In genomic region chr11:118349475-118349874, GRCh38 we compare ENCODE assay signal across 18 cellular contexts. TPM values are rescaled to one million over a fixed set of nuclear protein-coding genes. Genes with fewer than 3 reads are reported as not detected.
A peak's percentile ranks its signal among the peaks of the same experiment; 100 is the strongest.
DNase-seq lines count a peak whose midpoint lies in the region; ATAC-seq and TF ChIP-seq lines count a peak whose summit lies in the region.
"Had no signal": no experiment of that assay in that cellular context is flagged by ENCODE, and none has a peak within 500 bp of the region (broad histone marks: within the 10 kb centered on the region; RNA-seq: fewer than 3 reads in every experiment).

No MANE protein-coding gene starts in this region.

- TF ChIP-seq CTCF in OCI-LY7 (conservative IDR thresholded peaks at IDR 0.05; ENCODE audit: low read length) (no peak), right atrium auricular region (IDR thresholded peaks at IDR 0.05) (no peak), stomach (IDR thresholded peaks at IDR 0.05) (no peak)

- no peaks in the 10 kb centered on the region for H3K27me3 ChIP-seq in CD4-positive, alpha-beta memory T cell (ENCODE audit: insufficient read depth, low read length)
- H3K27me3 ChIP-seq in right atrium auricular region: no peaks in the 10 kb centered on the region
- peaks cover 0 to 22% (median 13%) of the 10 kb centered on the region in 3 donors for H3K27me3 ChIP-seq in stomach

- peaks cover 47% of the 10 kb centered on the region for H3K36me3 ChIP-seq in CD4-positive, alpha-beta memory T cell (ENCODE audit: insufficient read depth, low read length)
- no peaks in the 10 kb centered on the region for H3K36me3 ChIP-seq in OCI-LY7 (ENCODE audit: insufficient read depth, low read length)
- H3K36me3 ChIP-seq in right atrium auricular region: no peaks in the 10 kb centered on the region
- no peaks in the 10 kb centered on the region for H3K36me3 ChIP-seq in stomach
- H3K36me3 ChIP-seq: HAP-1 had no signal

- peaks cover 58% of the 10 kb centered on the region for H3K4me1 Mint-ChIP-seq in activated CD8-positive, alpha-beta memory T cell treated with anti-CD3 and anti-CD28 coated beads, Interleukin-2, amount 10 ng/mL, durations not matched to agents 7 days and 5 days
- H3K4me1 Mint-ChIP-seq in CD4-positive, alpha-beta memory T cell: peaks cover 44 to 64% (median 54%) of the 10 kb centered on the region in 4 donors
- H3K4me1 Mint-ChIP-seq in activated naive CD8-positive, alpha-beta T cell treated with anti-CD3 and anti-CD28 coated beads for 36 hours: peaks cover 50% of the 10 kb centered on the region

- CTCF ChIA-PET in activated CD8-positive, alpha-beta memory T cell treated with anti-CD3 and anti-CD28 coated beads, Interleukin-2, amount 10 ng/mL, durations not matched to agents 7 days and 5 days (lab: Charles Lee): no interaction called here
- CTCF ChIA-PET in CD4-positive, alpha-beta memory T cell (lab: Charles Lee; ENCODE audit: partially characterized antibody): no interaction called here
- CTCF ChIA-PET in OCI-LY7 (lab: Charles Lee; ENCODE audit: unreplicated experiment): interaction anchor here (1.1 kb wide), 1 partner anchor 53 kb away, joined by 6 read pairs; no protein-coding TSS in a partner anchor

- no peaks in the 10 kb centered on the region for H3K9me2 ChIP-seq in OCI-LY7 (ENCODE audit: insufficient read depth, low read length)

- no peaks in the 10 kb centered on the region for H3K27me3 Mint-ChIP-seq in activated CD8-positive, alpha-beta memory T cell treated with anti-CD3 and anti-CD28 coated beads, Interleukin-2, amount 10 ng/mL, durations not matched to agents 7 days and 5 days
- H3K27me3 Mint-ChIP-seq in CD4-positive, alpha-beta memory T cell: no peaks in the 10 kb centered on the region
- no peaks in the 10 kb centered on the region for H3K27me3 Mint-ChIP-seq in activated naive CD8-positive, alpha-beta T cell treated with anti-CD3 and anti-CD28 coated beads for 36 hours

- no peak overlapping the region for H3K4me2 ChIP-seq in OCI-LY7 (ENCODE audit: low read length)

- H3K4me1 ChIP-seq in CD4-positive, alpha-beta memory T cell (ENCODE audit: insufficient read depth, low read length): peaks cover 53% of the 10 kb centered on the region
- H3K4me1 ChIP-seq in OCI-LY7 (ENCODE audit: insufficient read depth, low read length, poor library complexity, severe bottlenecking) (peaks cover 20% of the 10 kb centered on the region), right atrium auricular region (no peaks in the 10 kb centered on the region), stomach (peaks cover 0 to 7% (median 0%) of the 10 kb centered on the region in 4 donors)
- H3K4me1 ChIP-seq: HAP-1 had no signal

- H4K20me1 ChIP-seq in OCI-LY7 (ENCODE audit: insufficient read depth, low read length): no peaks in the 10 kb centered on the region

- H3K9me3 Mint-ChIP-seq in activated CD8-positive, alpha-beta memory T cell treated with anti-CD3 and anti-CD28 coated beads, Interleukin-2, amount 10 ng/mL, durations not matched to agents 7 days and 5 days (ENCODE audit: low read depth): no peaks in the 10 kb centered on the region
- no peaks in the 10 kb centered on the region for H3K9me3 Mint-ChIP-seq in CD4-positive, alpha-beta memory T cell
- H3K9me3 Mint-ChIP-seq in activated naive CD8-positive, alpha-beta T cell treated with anti-CD3 and anti-CD28 coated beads for 36 hours: no peaks in the 10 kb centered on the region
- H3K9me3 Mint-ChIP-seq: CD14-positive monocyte had no signal

- no peak for TF ChIP-seq POLR2A in stomach (IDR thresholded peaks at IDR 0.05)

- no peak overlapping the region for H3K4me3 Mint-ChIP-seq in activated CD8-positive, alpha-beta memory T cell treated with anti-CD3 and anti-CD28 coated beads, Interleukin-2, amount 10 ng/mL, durations not matched to agents 7 days and 5 days
- H3K4me3 Mint-ChIP-seq in CD4-positive, alpha-beta memory T cell: peak overlapping the region in 3 of 8 donors; percentile 5 to 65 (median 24)
- peak overlapping the region; percentile 0 for H3K4me3 Mint-ChIP-seq in activated naive CD8-positive, alpha-beta T cell treated with anti-CD3 and anti-CD28 coated beads for 36 hours
- H3K4me3 Mint-ChIP-seq: CD14-positive monocyte had no signal

- H2AFZ ChIP-seq in OCI-LY7 (ENCODE audit: low read length): peak overlapping the region; percentile 60

- POLR2A ChIA-PET in CD4-positive, alpha-beta memory T cell (lab: Charles Lee; ENCODE audit: partially characterized antibody): interaction anchor here (0.7 to 1.8 kb wide), 2 partner anchors 10 to 172 kb away, joined by 3 to 5 read pairs; no protein-coding TSS in a partner anchor
- POLR2A ChIA-PET in OCI-LY7 (lab: Charles Lee): no interaction called here

- no TSS peak for BruUV-seq in OCI-LY7 (replicated peaks; lab: Mats Ljungman, UMichigan)

- ATAC-seq in activated CD8-positive, alpha-beta memory T cell treated with anti-CD3 and anti-CD28 coated beads, Interleukin-2, amount 10 ng/mL, durations not matched to agents 7 days and 5 days: no peak
- ATAC-seq: PC-3 had no signal

- no peaks in the 10 kb centered on the region for H3K79me2 ChIP-seq in OCI-LY7 (ENCODE audit: insufficient read depth, low read depth, low read length)

- peak overlapping the region; percentile 24 for H3K27ac Mint-ChIP-seq in activated CD8-positive, alpha-beta memory T cell treated with anti-CD3 and anti-CD28 coated beads, Interleukin-2, amount 10 ng/mL, durations not matched to agents 7 days and 5 days
- peak overlapping the region; percentile 78 to 98 (median 90) for H3K27ac Mint-ChIP-seq in CD4-positive, alpha-beta memory T cell
- H3K27ac Mint-ChIP-seq in activated naive CD8-positive, alpha-beta T cell treated with anti-CD3 and anti-CD28 coated beads for 36 hours: peak overlapping the region; percentile 62

- WGBS in stomach, 5 donors: 77 to 86% (median 82%) methylated on average over 6 of the region's 6 CpGs

- H3K4me3 ChIP-seq in CD4-positive, alpha-beta memory T cell (ENCODE audit: low read length in 2 of 2): no peak overlapping the region
- H3K4me3 ChIP-seq in OCI-LY7 (ENCODE audit: low read depth, low read length, poor library complexity, severe bottlenecking) (no peak overlapping the region), right atrium auricular region (no peak overlapping the region), stomach (no peak overlapping the region)
- H3K4me3 ChIP-seq: HAP-1 had no signal

- H3K27ac ChIP-seq in CD4-positive, alpha-beta memory T cell (ENCODE audit: low read depth, low read length): peak overlapping the region; percentile 32
- H3K27ac ChIP-seq in OCI-LY7 (ENCODE audit: low read depth, low read length, poor library complexity, severe bottlenecking) (no peak overlapping the region), right atrium auricular region (no peak overlapping the region), stomach (no peak overlapping the region)

- TF ChIP-seq EP300 in stomach (IDR thresholded peaks at IDR 0.05): no peak

- intact Hi-C loops in CD4-positive, alpha-beta memory T cell (cut with micrococcal nuclease): no loop called here
- intact Hi-C loops in OCI-LY7 (cut with micrococcal nuclease; ENCODE audit: unreplicated experiment): no loop called here
- intact Hi-C loops in stomach (cut with DNase I; ENCODE audit: low total_unique reads): no loop called here

- peaks cover 68% of the 10 kb centered on the region for H3K36me3 Mint-ChIP-seq in activated CD8-positive, alpha-beta memory T cell treated with anti-CD3 and anti-CD28 coated beads, Interleukin-2, amount 10 ng/mL, durations not matched to agents 7 days and 5 days
- H3K36me3 Mint-ChIP-seq in CD4-positive, alpha-beta memory T cell: peaks cover 57 to 73% of the 10 kb centered on the region in 2 donors
- H3K36me3 Mint-ChIP-seq in activated naive CD8-positive, alpha-beta T cell treated with anti-CD3 and anti-CD28 coated beads for 36 hours: peaks cover 52% of the 10 kb centered on the region
- H3K36me3 Mint-ChIP-seq: CD14-positive monocyte had no signal

- DNase-seq in activated CD8-positive, alpha-beta memory T cell treated with anti-CD3 and anti-CD28 coated beads, Interleukin-2, amount 10 ng/mL, durations not matched to agents 7 days and 5 days: no peak
- no peak for DNase-seq in activated CD8-positive, alpha-beta memory T cell treated with anti-CD3 and anti-CD28 coated beads for 24 hours
- DNase-seq in CD4-positive, alpha-beta memory T cell: no peak
- DNase-seq in OCI-LY7 (ENCODE audit: low spot score): no peak
- DNase-seq in activated naive CD8-positive, alpha-beta T cell treated with anti-CD3 and anti-CD28 coated beads for 36 hours: no peak
- DNase-seq in SKM-1 (lab: John Stamatoyannopoulos, UW; ENCODE audit: unreplicated experiment): no peak
- no peak for DNase-seq in right atrium auricular region (ENCODE audit: low spot score)
- DNase-seq in stomach: no peak
- DNase-seq: GF-D8, Kasumi-1, NCI-H1417, NCI-H1930, NCI-H2227 treated with DMSO at 0.1 percent for 48 hours, NCI-H526, PC-3 had no signal

- no peaks in the 10 kb centered on the region for H3K9me3 ChIP-seq in CD4-positive, alpha-beta memory T cell (ENCODE audit: control insufficient read depth in 1 of 2, low read length in 2 of 2)
- no peaks in the 10 kb centered on the region for H3K9me3 ChIP-seq in OCI-LY7 (ENCODE audit: low read length)
- no peaks in the 10 kb centered on the region for H3K9me3 ChIP-seq in right atrium auricular region
- no peaks in the 10 kb centered on the region for H3K9me3 ChIP-seq in stomach
- H3K9me3 ChIP-seq: HAP-1 had no signal

RNA-seq across cellular contexts. Expression of gene CD3G, which starts 5.3 kb away (rescaled TPM):
- 100 to 1,000 TPM; 192 to 218 TPM for total RNA-seq in activated CD8-positive, alpha-beta memory T cell treated with anti-CD3 and anti-CD28 coated beads, Interleukin-2, amount 10 ng/mL, durations not matched to agents 7 days and 5 days
- 100 to 1,000 TPM; 191 to 205 TPM for total RNA-seq in CD4-positive, alpha-beta memory T cell
- polyA plus RNA-seq in CD4-positive, alpha-beta memory T cell: 100 to 1,000 TPM; 131 to 417 TPM
- total RNA-seq in OCI-LY7 (2014; rRNA removed; shearing (Covaris generic)): not detected in 2 replicates
- not detected in 2 replicates for total RNA-seq in OCI-LY7 (2022)
- total RNA-seq in activated naive CD8-positive, alpha-beta T cell treated with anti-CD3 and anti-CD28 coated beads for 36 hours: 100 to 1,000 TPM; 133 to 142 TPM
- under 1 TPM in 1 of 2 donors, not detected in 1; 0.24 TPM for total RNA-seq in right atrium auricular region
- 1 to 10 TPM in 3 of 5 donors, not detected in 2; 1.2 to 9.5 (median 4.2) TPM for total RNA-seq in stomach
- under 1 TPM in 2 of 3 donors, not detected in 1; 0.18 to 0.76 TPM for polyA plus RNA-seq in stomach
- total RNA-seq: A673, PC-3 had no signal

RNA-seq across cellular contexts. Expression of gene CD3D, which starts 7.0 kb away (rescaled TPM):
- total RNA-seq in activated CD8-positive, alpha-beta memory T cell treated with anti-CD3 and anti-CD28 coated beads, Interleukin-2, amount 10 ng/mL, durations not matched to agents 7 days and 5 days: 100 to 1,000 TPM; 428 to 526 TPM
- total RNA-seq in CD4-positive, alpha-beta memory T cell: 100 to 1,000 TPM; 338 to 343 TPM
- polyA plus RNA-seq in CD4-positive, alpha-beta memory T cell: 1,000 to 10,000 TPM in 1 of 2 donors, 100 to 1,000 TPM in 1; 993 to 1,046 TPM
- not detected in 2 replicates for total RNA-seq in OCI-LY7 (2014; rRNA removed; shearing (Covaris generic))
- total RNA-seq in OCI-LY7 (2022): not detected in 2 replicates
- 100 to 1,000 TPM; 341 to 350 TPM for total RNA-seq in activated naive CD8-positive, alpha-beta T cell treated with anti-CD3 and anti-CD28 coated beads for 36 hours
- 1 to 10 TPM in 1 of 2 donors, not detected in 1; 1.5 TPM for total RNA-seq in right atrium auricular region
- total RNA-seq in stomach: 10 to 100 TPM in 2 of 5 donors, 1 to 10 TPM in 1, not detected in 2; 4.6 to 24.0 (median 16.1) TPM
- polyA plus RNA-seq in stomach: 1 to 10 TPM; 2.2 to 9.2 (median 4.7) TPM
- total RNA-seq: A673, PC-3 had no signal

RNA-seq across cellular contexts. Expression of gene UBE4A, which starts 9.9 kb away (rescaled TPM):
- 10 to 100 TPM; 43.4 to 47.8 TPM for total RNA-seq in activated CD8-positive, alpha-beta memory T cell treated with anti-CD3 and anti-CD28 coated beads, Interleukin-2, amount 10 ng/mL, durations not matched to agents 7 days and 5 days
- 10 to 100 TPM; 50.3 to 52.2 TPM for total RNA-seq in CD4-positive, alpha-beta memory T cell
- 10 to 100 TPM; 16.9 to 25.5 TPM for polyA plus RNA-seq in CD4-positive, alpha-beta memory T cell
- 24.1 and 28.0 TPM in 2 replicates for total RNA-seq in OCI-LY7 (2014; rRNA removed; shearing (Covaris generic))
- 37.7 and 38.4 TPM in 2 replicates for total RNA-seq in OCI-LY7 (2022)
- 10 to 100 TPM; 55.0 to 56.3 TPM for total RNA-seq in activated naive CD8-positive, alpha-beta T cell treated with anti-CD3 and anti-CD28 coated beads for 36 hours
- 10 to 100 TPM; 46.3 to 53.4 TPM for total RNA-seq in right atrium auricular region
- total RNA-seq in stomach: 10 to 100 TPM; 17.1 to 68.8 (median 50.7) TPM
- polyA plus RNA-seq in stomach: 10 to 100 TPM in 1 of 3 donors, 1 to 10 TPM in 2; 3.5 to 11.8 (median 4.0) TPM

RNA-seq across cellular contexts. Expression of gene CD3E, which starts 44.9 kb away (rescaled TPM):
- 100 to 1,000 TPM; 526 to 535 TPM for total RNA-seq in activated CD8-positive, alpha-beta memory T cell treated with anti-CD3 and anti-CD28 coated beads, Interleukin-2, amount 10 ng/mL, durations not matched to agents 7 days and 5 days
- total RNA-seq in CD4-positive, alpha-beta memory T cell: 100 to 1,000 TPM; 581 to 618 TPM
- 100 to 1,000 TPM; 627 to 999 TPM for polyA plus RNA-seq in CD4-positive, alpha-beta memory T cell
- total RNA-seq in OCI-LY7 (2014; rRNA removed; shearing (Covaris generic)): not detected in 2 replicates
- total RNA-seq in OCI-LY7 (2022): 1.7 and 2.0 TPM in 2 replicates
- 100 to 1,000 TPM; 364 TPM for total RNA-seq in activated naive CD8-positive, alpha-beta T cell treated with anti-CD3 and anti-CD28 coated beads for 36 hours
- 1 to 10 TPM in 1 of 2 donors, not detected in 1; 1.8 TPM for total RNA-seq in right atrium auricular region
- 10 to 100 TPM in 1 of 5 donors, 1 to 10 TPM in 2, not detected in 2; 2.4 to 15.8 (median 7.1) TPM for total RNA-seq in stomach
- polyA plus RNA-seq in stomach: 1 to 10 TPM; 2.3 to 6.7 (median 4.5) TPM
- total RNA-seq: A673, PC-3 had no signal

RNA-seq across cellular contexts. Expression of gene ATP5MG, which starts 51.9 kb away (rescaled TPM):
- 100 to 1,000 TPM; 278 to 295 TPM for total RNA-seq in activated CD8-positive, alpha-beta memory T cell treated with anti-CD3 and anti-CD28 coated beads, Interleukin-2, amount 10 ng/mL, durations not matched to agents 7 days and 5 days
- 100 to 1,000 TPM; 158 to 161 TPM for total RNA-seq in CD4-positive, alpha-beta memory T cell
- 100 to 1,000 TPM; 595 to 704 TPM for polyA plus RNA-seq in CD4-positive, alpha-beta memory T cell
- total RNA-seq in OCI-LY7 (2014; rRNA removed; shearing (Covaris generic)): 212 and 222 TPM in 2 replicates
- 266 and 294 TPM in 2 replicates for total RNA-seq in OCI-LY7 (2022)
- total RNA-seq in activated naive CD8-positive, alpha-beta T cell treated with anti-CD3 and anti-CD28 coated beads for 36 hours: 100 to 1,000 TPM; 246 to 264 TPM
- 100 to 1,000 TPM in 1 of 2 donors, 10 to 100 TPM in 1; 82.3 to 122 TPM for total RNA-seq in right atrium auricular region
- 100 to 1,000 TPM in 4 of 5 donors, 10 to 100 TPM in 1; 98.5 to 152 (median 113) TPM for total RNA-seq in stomach
- polyA plus RNA-seq in stomach: 100 to 1,000 TPM; 233 to 312 (median 288) TPM

Comparison
In these comparisons a context has a peak if more than half of its experiments do, and no peak if none do; other contexts are left out.
1. H3K27ac Mint-ChIP-seq: peak in every context shown above with its lines; median percentile 90 in CD4-positive, alpha-beta memory T cell; 62 in activated naive CD8-positive, alpha-beta T cell treated with anti-CD3 and anti-CD28 coated beads for 36 hours; 24 in activated CD8-positive, alpha-beta memory T cell treated with anti-CD3 and anti-CD28 coated beads, Interleukin-2, amount 10 ng/mL, durations not matched to agents 7 days and 5 days.
2. RNA of gene CD3G, which starts 5.3 kb away (total RNA-seq): 192 to 218 TPM in activated CD8-positive, alpha-beta memory T cell treated with anti-CD3 and anti-CD28 coated beads, Interleukin-2, amount 10 ng/mL, durations not matched to agents 7 days and 5 days, 191 to 205 TPM in CD4-positive, alpha-beta memory T cell and 133 to 142 TPM in activated naive CD8-positive, alpha-beta T cell treated with anti-CD3 and anti-CD28 coated beads for 36 hours; 1.2 to 9.5 TPM in stomach, 0.24 TPM in right atrium auricular region and not detected in OCI-LY7; every median in the first group is over 10 times any median in the second.
3. RNA of gene CD3D, which starts 7.0 kb away (total RNA-seq): 428 to 526 TPM in activated CD8-positive, alpha-beta memory T cell treated with anti-CD3 and anti-CD28 coated beads, Interleukin-2, amount 10 ng/mL, durations not matched to agents 7 days and 5 days, 341 to 350 TPM in activated naive CD8-positive, alpha-beta T cell treated with anti-CD3 and anti-CD28 coated beads for 36 hours and 338 to 343 TPM in CD4-positive, alpha-beta memory T cell; 4.6 to 24.0 TPM in stomach, 1.5 TPM in right atrium auricular region and not detected in OCI-LY7; every median in the first group is over 10 times any median in the second.